Comparison of ENCODE assay signal across 8 cellular contexts in the genomic region with DNA sequence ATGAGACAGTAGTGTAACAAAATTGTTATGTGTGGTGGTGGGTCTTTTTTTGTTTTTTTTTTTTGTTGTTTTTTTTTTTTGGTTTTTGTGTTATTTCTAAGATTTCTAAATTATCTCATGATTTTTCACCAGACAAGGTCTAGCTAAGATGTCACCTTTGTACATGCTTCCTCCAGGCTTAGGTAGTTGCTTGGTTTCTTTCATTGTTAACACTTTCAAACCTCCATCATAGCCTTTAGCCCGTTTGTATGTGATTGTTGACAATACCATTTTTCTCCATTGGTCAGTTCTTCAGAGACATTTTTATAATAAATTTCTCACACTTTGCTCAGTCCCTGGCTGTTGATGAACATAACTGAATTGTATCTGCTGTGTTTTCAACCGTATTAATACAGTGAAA. TPM values are rescaled to one million over a fixed set of nuclear protein-coding genes. Genes with fewer than 3 reads are reported as not detected.
DNase-seq lines count a peak whose midpoint lies in the region; ATAC-seq, FAIRE-seq and TF ChIP-seq lines count a peak whose summit lies in the region.

No MANE protein-coding gene starts in this region.

- CTCF ChIA-PET in activated B cell treated with CpG ODN at 0.5 μM for 24 hours (lab: Charles Lee) = no interaction called here

- H3K36me3 ChIP-seq in small intestine (ENCODE audit: control insufficient read depth in 2 of 2, insufficient read depth in 2 of 2, low read length in 2 of 2) = no peaks in the 10 kb centered on the region

- peak overlapping the region in 1 of 2 donors; percentile 89 for H3K4me3 ChIP-seq in small intestine (ENCODE audit: low read depth in 1 of 2, low read length in 2 of 2)

- no peaks in the 10 kb centered on the region for H3K9me3 ChIP-seq in small intestine (ENCODE audit: control insufficient read depth, low read depth)

- no peaks in the 10 kb centered on the region for H3K27me3 Mint-ChIP-seq in activated T-cell treated with anti-CD3 and anti-CD28 coated beads, Interleukin-2, amount 50 U/mL, for 4 hours (ENCODE audit: low read depth)
- no peaks in the 10 kb centered on the region for H3K27me3 Mint-ChIP-seq in activated B cell treated with CpG ODN at 0.5 μM for 24 hours
- H3K27me3 Mint-ChIP-seq in glutamatergic neuron (ENCODE audit: unreplicated experiment) = peaks cover 11% of the 10 kb centered on the region
- H3K27me3 Mint-ChIP-seq in stimulated activated naive CD8-positive, alpha-beta T cell treated with anti-CD3 and anti-CD28 coated beads, Interleukin-15, amount 100 ng/mL, for 72 hours = no peaks in the 10 kb centered on the region

- peak overlapping the region; percentile 97 for H3K4me3 Mint-ChIP-seq in activated T-cell treated with anti-CD3 and anti-CD28 coated beads, Interleukin-2, amount 50 U/mL, for 4 hours
- H3K4me3 Mint-ChIP-seq in activated B cell treated with CpG ODN at 0.5 μM for 24 hours = peak overlapping the region; percentile 98
- H3K4me3 Mint-ChIP-seq in glutamatergic neuron (ENCODE audit: unreplicated experiment) = peak overlapping the region; percentile 95
- H3K4me3 Mint-ChIP-seq in stimulated activated naive CD8-positive, alpha-beta T cell treated with anti-CD3 and anti-CD28 coated beads, Interleukin-15, amount 100 ng/mL, for 72 hours = peak overlapping the region; percentile 72 to 98

- 8 to 23% (median 13%) methylated on average over 2 of the region's 2 CpGs for WGBS in small intestine, 3 donors

- peaks cover 0 to 7% of the 10 kb centered on the region in 2 donors for H3K4me1 ChIP-seq in small intestine (ENCODE audit: control insufficient read depth in 2 of 2, insufficient read depth in 1 of 2, low read depth in 1 of 2, low read length in 1 of 2)

- intact Hi-C loops in activated B cell treated with CpG ODN at 0.5 μM for 24 hours (cut with micrococcal nuclease) = loop anchor here (2.0 kb wide), 1 partner anchor 16 kb away; no protein-coding TSS in a partner anchor

- POLR2A ChIA-PET in activated B cell treated with CpG ODN at 0.5 μM for 24 hours (lab: Charles Lee) = no interaction called here

- H3K27ac ChIP-seq in small intestine (ENCODE audit: low read depth in 1 of 2, low read length in 1 of 2) = no peak overlapping the region

- H3K36me3 Mint-ChIP-seq in activated T-cell treated with anti-CD3 and anti-CD28 coated beads, Interleukin-2, amount 50 U/mL, for 4 hours (ENCODE audit: insufficient read depth) = peaks cover 21% of the 10 kb centered on the region
- H3K36me3 Mint-ChIP-seq in activated B cell treated with CpG ODN at 0.5 μM for 24 hours (ENCODE audit: low read depth) (peaks cover 34% of the 10 kb centered on the region), glutamatergic neuron (ENCODE audit: unreplicated experiment) (peaks cover 4% of the 10 kb centered on the region)

- no peaks in the 10 kb centered on the region for H3K27me3 ChIP-seq in small intestine (ENCODE audit: control insufficient read depth in 2 of 2, insufficient read depth in 2 of 2, low read length in 2 of 2)

- FAIRE-seq in small intestine (lab: Jason Lieb, UNC) = no peak

- no peak for DNase-seq in activated T-cell treated with anti-CD3 and anti-CD28 coated beads, Interleukin-2, amount 50 U/mL, for 4 hours
- no peak for DNase-seq in activated T-cell treated with anti-CD3 and anti-CD28 coated beads for 4 hours
- no peak for DNase-seq in activated B cell treated with CpG ODN at 0.5 μM for 24 hours
- no peak for DNase-seq in glutamatergic neuron
- no peak for DNase-seq in stimulated activated naive CD8-positive, alpha-beta T cell treated with anti-CD3 and anti-CD28 coated beads, Interleukin-15, amount 100 ng/mL, for 72 hours
- DNase-seq in small intestine = no peak

- TF ChIP-seq CTCF in activated B cell treated with CpG ODN at 0.5 μM for 24 hours (IDR thresholded peaks at IDR 0.05) (no peak), glutamatergic neuron (IDR thresholded peaks at IDR 0.05; ENCODE audit: partially characterized antibody, unreplicated experiment) (no peak)

- H3K27ac Mint-ChIP-seq in activated B cell treated with CpG ODN at 0.5 μM for 24 hours (no peak overlapping the region), glutamatergic neuron (ENCODE audit: unreplicated experiment) (no peak overlapping the region)
- H3K27ac Mint-ChIP-seq in stimulated activated naive CD8-positive, alpha-beta T cell treated with anti-CD3 and anti-CD28 coated beads, Interleukin-15, amount 100 ng/mL, for 72 hours = no peak overlapping the region

- H3K9me3 Mint-ChIP-seq in activated T-cell treated with anti-CD3 and anti-CD28 coated beads, Interleukin-2, amount 50 U/mL, for 4 hours = no peaks in the 10 kb centered on the region
- H3K9me3 Mint-ChIP-seq in activated B cell treated with CpG ODN at 0.5 μM for 24 hours (no peaks in the 10 kb centered on the region), glutamatergic neuron (ENCODE audit: unreplicated experiment) (peaks cover 11% of the 10 kb centered on the region)
- no peaks in the 10 kb centered on the region for H3K9me3 Mint-ChIP-seq in stimulated activated naive CD8-positive, alpha-beta T cell treated with anti-CD3 and anti-CD28 coated beads, Interleukin-15, amount 100 ng/mL, for 72 hours

- peaks cover 71% of the 10 kb centered on the region for H3K4me1 Mint-ChIP-seq in activated T-cell treated with anti-CD3 and anti-CD28 coated beads, Interleukin-2, amount 50 U/mL, for 4 hours (ENCODE audit: low read depth)
- H3K4me1 Mint-ChIP-seq in activated B cell treated with CpG ODN at 0.5 μM for 24 hours = peaks cover 76% of the 10 kb centered on the region
- peaks cover 16% of the 10 kb centered on the region for H3K4me1 Mint-ChIP-seq in glutamatergic neuron (ENCODE audit: low read depth, unreplicated experiment)
- peaks cover 65% of the 10 kb centered on the region for H3K4me1 Mint-ChIP-seq in stimulated activated naive CD8-positive, alpha-beta T cell treated with anti-CD3 and anti-CD28 coated beads, Interleukin-15, amount 100 ng/mL, for 72 hours

- no peak for ATAC-seq in activated T-cell treated with anti-CD3 and anti-CD28 coated beads, Interleukin-2, amount 50 U/mL, for 4 hours
- ATAC-seq in activated B cell treated with CpG ODN at 0.5 μM for 24 hours (ENCODE audit: low read depth) = no peak
- ATAC-seq in stimulated activated naive CD8-positive, alpha-beta T cell treated with anti-CD3 and anti-CD28 coated beads, Interleukin-15, amount 100 ng/mL, for 72 hours = no peak
- ATAC-seq in HG02571 (IDR thresholded peaks at IDR 0.05; ENCODE audit: unreplicated experiment) = no peak
- ATAC-seq in GM18519 (IDR thresholded peaks at IDR 0.05; ENCODE audit: low FRiP score, unreplicated experiment) = no peak

RNA-seq across cellular contexts. Expression of a gene that starts 2.2 kb away (rescaled TPM):
- total RNA-seq in activated T-cell treated with anti-CD3 and anti-CD28 coated beads, Interleukin-2, amount 50 U/mL, for 4 hours = 10 to 100 TPM; 14.6 to 20.2 (median 18.8) TPM
- total RNA-seq in activated B cell treated with CpG ODN at 0.5 μM for 24 hours (45.4 and 59.0 TPM in 2 replicates), glutamatergic neuron (ENCODE audit: unreplicated experiment) (44.6 TPM)
- polyA plus RNA-seq in small intestine = 10 to 100 TPM in 2 of 3 donors, 1 to 10 TPM in 1; 8.6 to 11.3 (median 11.0) TPM

RNA-seq across cellular contexts. Expression of a gene that starts 2.4 kb away (rescaled TPM):
- total RNA-seq in activated T-cell treated with anti-CD3 and anti-CD28 coated beads, Interleukin-2, amount 50 U/mL, for 4 hours = 10 to 100 TPM; 15.9 to 18.9 (median 17.1) TPM
- total RNA-seq in activated B cell treated with CpG ODN at 0.5 μM for 24 hours (26.4 and 29.4 TPM in 2 replicates), glutamatergic neuron (ENCODE audit: unreplicated experiment) (10.2 TPM)
- polyA plus RNA-seq in small intestine = 1 to 10 TPM; 2.2 to 9.0 (median 2.5) TPM
